7 cellular contexts compared by ENCODE assay signal in the genomic region with DNA sequence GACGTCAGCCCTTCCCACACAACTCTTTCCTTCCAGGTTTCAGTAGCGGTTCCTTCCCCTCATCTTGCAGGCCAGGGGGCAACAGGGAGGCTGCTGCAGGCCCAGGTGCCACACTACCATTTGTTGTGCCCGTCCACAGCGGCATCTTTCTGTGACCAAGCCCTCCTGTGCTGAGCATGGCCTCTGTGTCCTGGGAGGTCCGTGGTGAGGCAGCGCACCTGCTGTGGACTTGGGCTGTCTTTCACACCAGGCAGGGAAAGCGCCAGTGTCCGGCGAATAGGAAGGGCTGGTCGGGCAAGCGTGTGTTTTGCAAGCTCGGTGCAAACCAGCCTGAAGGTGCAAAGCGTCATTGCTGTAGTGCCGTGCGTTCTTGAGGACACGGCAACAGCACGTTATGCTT. TPM values are rescaled to one million over a fixed set of nuclear protein-coding genes. Genes with fewer than 3 reads are reported as not detected.
"Had no signal": no experiment of that assay in that cellular context is flagged by ENCODE, and none has a peak within 500 bp of the region (broad histone marks: within the 10 kb centered on the region; RNA-seq: fewer than 3 reads in every experiment).

No MANE protein-coding gene starts in this region.

- H3K27ac Mint-ChIP-seq: H9 had no signal

- H3K9ac ChIP-seq: GM23248 had no signal

- H2AFZ ChIP-seq: GM23248 had no signal

- H3K4me3 Mint-ChIP-seq: H9 had no signal

- H3K27ac ChIP-seq: GM23248, HL-60 had no signal

- ATAC-seq: HepG2, K562 had no signal

- H3K4me3 ChIP-seq: GM23248, K562 had no signal

- DNase-seq: GM23248, GOT3, H9, HCEC 1CT had no signal

RNA-seq across cellular contexts. Expression of a gene that starts 21.4 kb away (rescaled TPM):
- polyA plus RNA-seq: GM23248, K562 had no signal
